Comparison of ENCODE assay signal across 12 cellular contexts in genomic region chr11:105466582-105467228, GRCh38.
A peak's percentile ranks its signal among the peaks of the same experiment; 100 is the strongest.
DNase-seq lines count a peak whose midpoint lies in the region; ATAC-seq and TF ChIP-seq lines count a peak whose summit lies in the region.
"Had no signal": no experiment of that assay in that cellular context is flagged by ENCODE, and none has a peak within 500 bp of the region (broad histone marks: within the 10 kb centered on the region; RNA-seq: fewer than 3 reads in every experiment).

No MANE protein-coding gene starts in this region.

- DNase-seq in NCI-H748 (lab: John Stamatoyannopoulos, UW; ENCODE audit: unreplicated experiment): peak; percentile 13
- no peak for DNase-seq in NCI-H748 treated with DMSO at 0.1 percent for 48 hours (lab: John Stamatoyannopoulos, UW)
- peak; percentile 25 for DNase-seq in RWPE1 (ENCODE audit: low spot score)
- DNase-seq in fibroblast of peridontal ligament (ENCODE audit: extremely low read depth): peak; percentile 8
- DNase-seq in ureter (ENCODE audit: low spot score): peak; percentile 57
- no peak for DNase-seq in SW480 (ENCODE audit: low spot score)
- DNase-seq in left lobe of liver (ENCODE audit: low spot score): no peak
- no peak for DNase-seq in midbrain (lab: John Stamatoyannopoulos, UW)
- DNase-seq: caudate nucleus, GF-D8, hippocampal formation, sigmoid colon had no signal

- TF ChIP-seq CTCF in RWPE1 (conservative IDR thresholded peaks at IDR 0.05; ENCODE audit: low read depth): no peak

- CTCF ChIA-PET in RWPE1 (lab: Yijun Ruan, JAX): no interaction called here

- POLR2A ChIA-PET in RWPE1 (lab: Yijun Ruan, JAX; ENCODE audit: low non-redundant PET): no interaction called here

- ATAC-seq in left lobe of liver: no peak

- no peak overlapping the region for H3K27ac ChIP-seq in RWPE1
- H3K27ac ChIP-seq: sigmoid colon had no signal

Comparison
In these comparisons a context has a peak if more than half of its experiments do, and no peak if none do; other contexts are left out.
1. DNase-seq: peak in NCI-H748 (single experiment), RWPE1 (single experiment), fibroblast of peridontal ligament (single experiment) and ureter (single experiment); none in NCI-H748 treated with DMSO at 0.1 percent for 48 hours (single experiment), SW480 (single experiment), left lobe of liver (single experiment) and midbrain (single experiment).